Comparison of ENCODE assay signal across 16 cellular contexts in the genomic region with DNA sequence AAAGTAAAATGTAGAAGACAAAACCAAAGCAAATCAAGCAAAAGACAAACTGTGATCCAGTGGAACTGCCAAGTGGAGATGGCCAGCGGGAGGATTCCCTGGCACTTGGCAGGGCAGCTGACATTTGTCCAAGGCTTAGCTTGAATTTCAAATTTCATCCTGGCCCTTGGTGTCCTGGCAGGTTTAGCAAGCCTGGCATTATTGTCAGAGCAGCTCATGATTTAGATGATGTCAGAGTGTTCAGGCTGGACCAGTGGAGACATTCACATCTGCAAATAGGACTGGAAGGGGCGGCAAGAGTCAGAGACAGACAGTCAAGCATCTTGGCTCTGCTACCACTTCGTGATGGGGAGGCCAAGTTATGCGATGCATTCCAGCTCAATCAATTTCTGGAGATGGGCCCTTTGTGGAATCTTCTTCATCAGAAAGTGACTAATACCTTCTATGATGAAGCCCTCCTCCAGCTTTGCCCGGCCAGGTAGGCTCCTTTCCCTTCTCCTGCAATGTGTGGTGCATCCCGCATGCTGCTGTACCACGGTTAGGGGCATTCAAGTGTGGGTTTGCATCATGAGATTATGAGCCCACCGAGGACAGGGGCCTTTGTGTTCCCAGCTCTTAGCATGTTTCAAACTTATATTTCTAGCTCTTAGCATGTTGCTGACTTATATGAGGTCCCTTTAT.
"Had no signal": no experiment of that assay in that cellular context is flagged by ENCODE, and none has a peak within 500 bp of the region (broad histone marks: within the 10 kb centered on the region; RNA-seq: fewer than 3 reads in every experiment).

No MANE protein-coding gene starts in this region.

- H3K4me1 Mint-ChIP-seq: activated naive CD8-positive, alpha-beta T cell treated with anti-CD3 and anti-CD28 coated beads, Interleukin-2, amount 10 ng/mL, durations not matched to agents 7 days and 5 days; central memory CD8-positive, alpha-beta T cell; naive B cell; neural crest cell had no signal

- H3K9me3 ChIP-seq: body of pancreas, right lobe of liver, tibial artery, uterus had no signal

- H3K9me3 Mint-ChIP-seq: activated naive CD8-positive, alpha-beta T cell treated with anti-CD3 and anti-CD28 coated beads, Interleukin-2, amount 10 ng/mL, durations not matched to agents 7 days and 5 days; central memory CD8-positive, alpha-beta T cell; dendritic cell treated with granulocyte-macrophage colony-stimulating factor and Interleukin-4, amounts not matched to agents 40 ng/mL and 50 ng/mL, for 4 days had no signal

- H3K4me3 Mint-ChIP-seq: activated naive CD8-positive, alpha-beta T cell treated with anti-CD3 and anti-CD28 coated beads, Interleukin-2, amount 10 ng/mL, durations not matched to agents 7 days and 5 days; central memory CD8-positive, alpha-beta T cell; dendritic cell treated with granulocyte-macrophage colony-stimulating factor and Interleukin-4, amounts not matched to agents 40 ng/mL and 50 ng/mL, for 4 days; naive B cell; neural crest cell had no signal

- H3K27ac ChIP-seq: body of pancreas, right lobe of liver, tibial artery, uterus had no signal

- H3K36me3 ChIP-seq: right lobe of liver, tibial artery, uterus had no signal

- H3K27ac Mint-ChIP-seq: activated naive CD8-positive, alpha-beta T cell treated with anti-CD3 and anti-CD28 coated beads, Interleukin-2, amount 10 ng/mL, durations not matched to agents 7 days and 5 days; dendritic cell treated with granulocyte-macrophage colony-stimulating factor and Interleukin-4, amounts not matched to agents 40 ng/mL and 50 ng/mL, for 4 days; naive B cell had no signal

- H3K27me3 Mint-ChIP-seq: activated naive CD8-positive, alpha-beta T cell treated with anti-CD3 and anti-CD28 coated beads, Interleukin-2, amount 10 ng/mL, durations not matched to agents 7 days and 5 days; central memory CD8-positive, alpha-beta T cell; dendritic cell treated with granulocyte-macrophage colony-stimulating factor and Interleukin-4, amounts not matched to agents 40 ng/mL and 50 ng/mL, for 4 days; naive B cell had no signal

- H3K36me3 Mint-ChIP-seq: activated naive CD8-positive, alpha-beta T cell treated with anti-CD3 and anti-CD28 coated beads, Interleukin-2, amount 10 ng/mL, durations not matched to agents 7 days and 5 days; naive B cell had no signal

- DNase-seq: activated CD4-positive, alpha-beta T cell treated with anti-CD3 and anti-CD28 coated beads, Interleukin-2, amount 50 U/mL, for 4 hours; activated naive CD4-positive, alpha-beta T cell treated with Interleukin-2 at 50 U/mL for 16 hours; activated naive CD8-positive, alpha-beta T cell treated with anti-CD3 and anti-CD28 coated beads, Interleukin-2, amount 10 ng/mL, durations not matched to agents 7 days and 5 days; activated T-cell treated with anti-CD3 and anti-CD28 coated beads for 4 hours; amygdala; body of pancreas; effector CD8-positive, alpha-beta T cell; left ventricle myocardium superior; naive B cell; stimulated activated naive CD4-positive, alpha-beta T cell treated with Interleukin-2 at 50 U/mL for 16 hours; tibial artery; uterus had no signal

- H3K4me3 ChIP-seq: body of pancreas, right lobe of liver, tibial artery, uterus had no signal

- H3K4me1 ChIP-seq: body of pancreas, right lobe of liver, tibial artery, uterus had no signal

- H3K27me3 ChIP-seq: body of pancreas, right lobe of liver, tibial artery, uterus had no signal
